Comparison of ENCODE assay signal across 22 cellular contexts in genomic region chr1:93807301-93807930, GRCh38.
DNase-seq lines count a peak whose midpoint lies in the region; ATAC-seq and TF ChIP-seq lines count a peak whose summit lies in the region.
"Had no signal": no experiment of that assay in that cellular context is flagged by ENCODE, and none has a peak within 500 bp of the region (broad histone marks: within the 10 kb centered on the region; RNA-seq: fewer than 3 reads in every experiment).

No MANE protein-coding gene starts in this region.

- H3K4me1 ChIP-seq in GM23248 (ENCODE audit: insufficient read depth) (peaks cover 66% of the 10 kb centered on the region), PC-3 (ENCODE audit: insufficient read depth, low read length) (peaks cover 44% of the 10 kb centered on the region), endodermal cell (ENCODE audit: control insufficient read depth, insufficient read depth, low read length) (peaks cover 8% of the 10 kb centered on the region)

- peaks cover 10% of the 10 kb centered on the region; the same call in 1 of the 2 replicates for H3K79me2 ChIP-seq in GM23248 (ENCODE audit: insufficient read depth)
- H3K79me2 ChIP-seq in PC-3 (ENCODE audit: low read length) = peaks cover 46% of the 10 kb centered on the region

- TF ChIP-seq CTCF in PC-3 (conservative IDR thresholded peaks at IDR 0.05; ENCODE audit: low read depth, low read length) (no peak), endodermal cell (conservative IDR thresholded peaks at IDR 0.05) (no peak), GM13977 (IDR thresholded peaks at IDR 0.05; ENCODE audit: extremely low read depth, insufficient read depth, missing control alignments) (no peak), CD14-positive monocyte (IDR thresholded peaks at IDR 0.05) (no peak)

- H3K4me3 Mint-ChIP-seq in endodermal cell (no peak overlapping the region), CD14-positive monocyte (no peak overlapping the region)
- H3K4me3 Mint-ChIP-seq: B cell had no signal

- CTCF ChIA-PET in PC-3 (lab: Charles Lee) = interaction anchor here (0.6 kb wide), 1 partner anchor 28 kb away, joined by 5 read pairs; no protein-coding TSS in a partner anchor

- intact Hi-C loops in PC-3 (cut with micrococcal nuclease) = no loop called here
- intact Hi-C loops in CD14-positive monocyte (cut with micrococcal nuclease) = no loop called here

- H3K36me3 ChIP-seq in GM23248 (ENCODE audit: low read depth) (no peaks in the 10 kb centered on the region), PC-3 (ENCODE audit: low read depth, low read length) (peaks cover 16% of the 10 kb centered on the region), endodermal cell (ENCODE audit: control insufficient read depth, insufficient read depth, low read length) (no peaks in the 10 kb centered on the region)

- DNase-seq in GM23248 (peak; percentile 15), HT1080 (ENCODE audit: low read depth) (peak; percentile 27), PC-3 (no peak), endodermal cell (peak; percentile 1), GM13977 (ENCODE audit: low spot score) (no peak), CD14-positive monocyte (ENCODE audit: low spot score) (no peak), NAMALWA (ENCODE audit: low spot score) (no peak), NCI-H2171 treated with DMSO at 0.1 percent for 48 hours (lab: John Stamatoyannopoulos, UW) (no peak)
- DNase-seq: DMS79, NCI-H1105, NCI-H146, NCI-H2029, NCI-H345, NCI-H524 treated with DMSO at 0.1 percent for 48 hours, NCI-H82, RPMI8226, SHP77 treated with DMSO at 0.1 percent for 48 hours, SW 1271 had no signal

- H4K20me1 ChIP-seq in GM23248 (ENCODE audit: insufficient read depth) (no peaks in the 10 kb centered on the region), PC-3 (ENCODE audit: low read length) (no peaks in the 10 kb centered on the region)

- H3K4me1 Mint-ChIP-seq in endodermal cell (peaks cover 21% of the 10 kb centered on the region), CD14-positive monocyte (no peaks in the 10 kb centered on the region)
- H3K4me1 Mint-ChIP-seq: B cell had no signal

- H3K9me3 Mint-ChIP-seq in endodermal cell (peaks cover 21% of the 10 kb centered on the region), CD14-positive monocyte (peaks cover 0 to 7% (median 0%) of the 10 kb centered on the region in 7 donors)

- H3F3A ChIP-seq in GM23248 (ENCODE audit: insufficient read depth) (peaks cover 70% of the 10 kb centered on the region), PC-3 (ENCODE audit: low read length, unreplicated experiment) (peaks cover 5% of the 10 kb centered on the region)

- no peak for ATAC-seq in PC-3
- ATAC-seq: GM12878, HCT116 had no signal

- H3K4me3 ChIP-seq in GM23248 = no peak overlapping the region
- no peak overlapping the region for H3K4me3 ChIP-seq in PC-3 (ENCODE audit: low read length)
- peak overlapping the region; percentile 10 for H3K4me3 ChIP-seq in endodermal cell (ENCODE audit: low read length)
- H3K4me3 ChIP-seq: GM12878, SK-N-MC had no signal

- H3K9me3 ChIP-seq in GM23248 (ENCODE audit: low read depth) (no peaks in the 10 kb centered on the region), PC-3 (ENCODE audit: low read length) (peaks cover 9% of the 10 kb centered on the region), endodermal cell (ENCODE audit: control insufficient read depth, low read length) (peaks cover 21% of the 10 kb centered on the region)

- H3K27me3 Mint-ChIP-seq in endodermal cell (ENCODE audit: insufficient read depth) (no peaks in the 10 kb centered on the region), CD14-positive monocyte (ENCODE audit: low read depth in 3 of 3) (peaks cover 0 to 2% (median 0%) of the 10 kb centered on the region in 3 donors)
- H3K27me3 Mint-ChIP-seq: B cell had no signal

- in situ Hi-C loops in GM23248 (cut with MboI) = loop anchor here (5.0 to 10.0 kb wide), 2 partner anchors 35 to 173 kb away; no protein-coding TSS in a partner anchor
- in situ Hi-C loops in GM13977 (cut with MboI; ENCODE audit: low pct_unique_long_range_greater_than_20kb, low sequenced_read_pairs, unreplicated experiment) = loop anchor here (10.0 kb wide), 1 partner anchor 183 kb away; no protein-coding TSS in a partner anchor

- H3K27ac Mint-ChIP-seq in endodermal cell (no peak overlapping the region), CD14-positive monocyte (no peak overlapping the region)
- H3K27ac Mint-ChIP-seq: B cell had no signal

- H3K36me3 Mint-ChIP-seq in endodermal cell (ENCODE audit: low read depth) (peaks cover 15% of the 10 kb centered on the region), CD14-positive monocyte (no peaks in the 10 kb centered on the region)

- H3K9me2 ChIP-seq in GM23248 (ENCODE audit: insufficient read depth) (no peaks in the 10 kb centered on the region), PC-3 (replicated peaks; ENCODE audit: low read length) (no peaks in the 10 kb centered on the region)

- H3K9ac ChIP-seq in GM23248 (no peak overlapping the region), PC-3 (ENCODE audit: low read length) (no peak overlapping the region), endodermal cell (ENCODE audit: extremely low read depth, low read length, poor library complexity, severe bottlenecking) (no peak overlapping the region)

- H3K27me3 ChIP-seq in GM23248 (replicated peaks; ENCODE audit: insufficient read depth) (no peaks in the 10 kb centered on the region), PC-3 (ENCODE audit: low read length) (no peaks in the 10 kb centered on the region), endodermal cell (ENCODE audit: control insufficient read depth, insufficient read depth, low read length, poor library complexity, severe bottlenecking) (no peaks in the 10 kb centered on the region)

- no peak overlapping the region for H3K4me2 ChIP-seq in GM23248 (ENCODE audit: unreplicated experiment)
- no peak overlapping the region for H3K4me2 ChIP-seq in PC-3 (ENCODE audit: low read length)

- H2AFZ ChIP-seq in GM23248 = no peak overlapping the region
- no peak overlapping the region for H2AFZ ChIP-seq in PC-3 (ENCODE audit: low read length)

- no TSS peak for BruUV-seq in PC-3 (replicated peaks; lab: Mats Ljungman, UMichigan)

- H3K27ac ChIP-seq in GM23248 (no peak overlapping the region), PC-3 (ENCODE audit: low read length) (peak overlapping the region; percentile 96; the same call in 1 of the 2 replicates), endodermal cell (ENCODE audit: low read depth, low read length) (no peak overlapping the region)
- H3K27ac ChIP-seq: SK-N-MC had no signal

- POLR2A ChIA-PET in PC-3 (lab: Charles Lee; ENCODE audit: unreplicated experiment) = no interaction called here

- WGBS in GM23248 (ENCODE audit: low coverage in 1 of 2, low lambda C conversion rate in 2 of 2, missing lambda C conversion rate in 2 of 2), 2 experiments = 69% methylated on average over 2 of the region's 2 CpGs
- WGBS in endodermal cell (ENCODE audit: insufficient coverage in 1 of 2, insufficient read length in 1 of 2), 2 experiments = 81 to 83% methylated on average over 1 to 2 of the region's 2 CpGs

Comparison
In these comparisons a context has a peak if more than half of its experiments do, and no peak if none do; other contexts are left out.
1. DNase-seq: peak in GM23248 (single experiment), HT1080 (single experiment) and endodermal cell (single experiment); none in PC-3 (single experiment), GM13977 (single experiment), CD14-positive monocyte (single experiment), NAMALWA (single experiment) and NCI-H2171 treated with DMSO at 0.1 percent for 48 hours (single experiment).